Comparison of ENCODE assay signal across 14 cellular contexts in the genomic region with DNA sequence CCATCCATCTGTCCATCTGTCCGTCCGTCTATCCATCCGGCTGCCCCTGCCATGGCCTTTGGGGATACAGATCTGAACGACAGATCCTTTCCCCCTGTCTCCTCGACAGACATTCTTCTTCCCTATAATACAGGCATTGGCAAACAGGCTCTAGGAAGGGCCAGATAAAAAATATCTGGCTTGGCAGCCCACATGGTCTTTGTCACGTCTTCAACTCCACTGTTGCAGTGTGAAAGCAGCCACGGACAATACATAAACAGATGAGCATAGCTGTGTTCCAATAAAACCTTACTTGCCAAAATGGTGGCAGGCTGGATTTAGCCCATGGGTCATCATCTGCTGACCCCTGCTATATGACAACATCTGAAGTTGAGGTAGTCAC.
A peak's percentile ranks its signal among the peaks of the same experiment; 100 is the strongest.
DNase-seq lines count a peak whose midpoint lies in the region; ATAC-seq and TF ChIP-seq lines count a peak whose summit lies in the region.
"Had no signal": no experiment of that assay in that cellular context is flagged by ENCODE, and none has a peak within 500 bp of the region (broad histone marks: within the 10 kb centered on the region; RNA-seq: fewer than 3 reads in every experiment).

No MANE protein-coding gene starts in this region.

- H3K36me3 ChIP-seq in heart right ventricle (no peaks in the 10 kb centered on the region), rectal smooth muscle tissue (ENCODE audit: control insufficient read depth, insufficient read depth, low read length) (no peaks in the 10 kb centered on the region)

- H3K4me1 Mint-ChIP-seq in activated CD4-positive, alpha-beta T cell treated with anti-CD3 and anti-CD28 coated beads for 36 hours: peaks cover 14% of the 10 kb centered on the region
- H3K4me1 Mint-ChIP-seq: activated naive CD4-positive, alpha-beta T cell treated with anti-CD3 and anti-CD28 coated beads, Interleukin-2, amount 10 ng/mL, durations not matched to agents 7 days and 5 days had no signal

- ATAC-seq in heart right ventricle (peak in 1 of 8 donors; percentile 2), GM18868 (IDR thresholded peaks at IDR 0.05; ENCODE audit: unreplicated experiment) (no peak)
- no peak for ATAC-seq in activated CD4-positive, alpha-beta T cell treated with anti-CD3 and anti-CD28 coated beads for 36 hours
- ATAC-seq: esophagus mucosa had no signal

- CTCF ChIA-PET in AG04450 (lab: Charles Lee): interaction anchor here (1.4 kb wide), 1 partner anchor 318 kb away, joined by 3 read pairs; no protein-coding TSS in a partner anchor
- CTCF ChIA-PET in activated CD4-positive, alpha-beta T cell treated with anti-CD3 and anti-CD28 coated beads for 36 hours (lab: Charles Lee): no interaction called here

- intact Hi-C loops in heart right ventricle (cut with DNase I): no loop called here
- intact Hi-C loops in activated CD4-positive, alpha-beta T cell treated with anti-CD3 and anti-CD28 coated beads for 36 hours (cut with DNase I, micrococcal nuclease): no loop called here

- TF ChIP-seq CTCF in AG04450 (IDR thresholded peaks at IDR 0.05; ENCODE audit: low read depth, low read length): no peak
- TF ChIP-seq CTCF in WI38 (IDR thresholded peaks at IDR 0.05; ENCODE audit: low read depth, low read length): no peak
- no peak for TF ChIP-seq CTCF in heart right ventricle (IDR thresholded peaks at IDR 0.05)

- peak overlapping the region; percentile 70 for H3K27ac ChIP-seq in AG04450 (ENCODE audit: low read depth, low read length)
- peak overlapping the region in 9 of 10 donors; percentile 30 to 73 (median 64) for H3K27ac ChIP-seq in heart right ventricle
- peak overlapping the region; percentile 43 for H3K27ac ChIP-seq in rectal smooth muscle tissue (ENCODE audit: low read depth, low read length)

- 28 to 36% methylated on average over 7 of the region's 7 CpGs for WGBS in heart right ventricle, 2 donors

- peaks cover 2% of the 10 kb centered on the region for H3K36me3 Mint-ChIP-seq in activated CD4-positive, alpha-beta T cell treated with anti-CD3 and anti-CD28 coated beads for 36 hours (ENCODE audit: low read depth)
- H3K36me3 Mint-ChIP-seq: activated naive CD4-positive, alpha-beta T cell treated with anti-CD3 and anti-CD28 coated beads, Interleukin-2, amount 10 ng/mL, durations not matched to agents 7 days and 5 days had no signal

- DNase-seq in AG04450 (ENCODE audit: low read depth, low spot score) (no peak), heart right ventricle (no peak), NCI-H146 (lab: John Stamatoyannopoulos, UW) (no peak), HCEC 1CT (no peak)
- DNase-seq in activated CD4-positive, alpha-beta T cell treated with anti-CD3 and anti-CD28 coated beads for 36 hours: no peak
- DNase-seq: activated naive CD4-positive, alpha-beta T cell treated with anti-CD3 and anti-CD28 coated beads, Interleukin-2, amount 10 ng/mL, durations not matched to agents 7 days and 5 days; AML-193; DMS79 treated with DMSO at 0.1 percent for 48 hours; NCI-H526 treated with DMSO at 0.1 percent for 48 hours had no signal

- H3K9ac ChIP-seq in rectal smooth muscle tissue (ENCODE audit: low read length): no peak overlapping the region

- peaks cover 23% of the 10 kb centered on the region for H3K9me3 ChIP-seq in AG04450 (ENCODE audit: control insufficient read depth, insufficient read depth, low read length)
- H3K9me3 ChIP-seq in heart right ventricle: peaks cover 0 to 19% (median 0%) of the 10 kb centered on the region in 11 donors

- H3K4me3 ChIP-seq in AG04450 (ENCODE audit: low read depth, low read length) (peak overlapping the region; percentile 59), WI38 (ENCODE audit: low read depth, low read length) (peak overlapping the region; percentile 54), heart right ventricle (peak overlapping the region in 9 of 10 donors; percentile 23 to 52 (median 41)), rectal smooth muscle tissue (ENCODE audit: low read length) (peak overlapping the region; percentile 54)

- H3K27me3 ChIP-seq in AG04450 (ENCODE audit: control insufficient read depth, insufficient read depth, low read length): no peaks in the 10 kb centered on the region
- no peaks in the 10 kb centered on the region for H3K27me3 ChIP-seq in heart right ventricle
- H3K27me3 ChIP-seq in rectal smooth muscle tissue (ENCODE audit: control insufficient read depth, insufficient read depth, low read length): no peaks in the 10 kb centered on the region

- no peak overlapping the region for H3K27ac Mint-ChIP-seq in activated CD4-positive, alpha-beta T cell treated with anti-CD3 and anti-CD28 coated beads for 36 hours
- H3K27ac Mint-ChIP-seq: activated naive CD4-positive, alpha-beta T cell treated with anti-CD3 and anti-CD28 coated beads, Interleukin-2, amount 10 ng/mL, durations not matched to agents 7 days and 5 days had no signal

- H3K27me3 Mint-ChIP-seq in activated CD4-positive, alpha-beta T cell treated with anti-CD3 and anti-CD28 coated beads for 36 hours: peaks cover 12% of the 10 kb centered on the region

- H3K4me1 ChIP-seq in heart right ventricle (peaks cover 3 to 37% (median 18%) of the 10 kb centered on the region in 9 donors), rectal smooth muscle tissue (ENCODE audit: control insufficient read depth, insufficient read depth, low read length) (no peaks in the 10 kb centered on the region)

- POLR2A ChIA-PET in AG04450 (lab: Yijun Ruan, JAX): interaction anchor here (1.5 kb wide), 1 partner anchor 53 kb away, joined by 7 read pairs; no protein-coding TSS in a partner anchor
- POLR2A ChIA-PET in activated CD4-positive, alpha-beta T cell treated with anti-CD3 and anti-CD28 coated beads for 36 hours (lab: Charles Lee): no interaction called here

- peaks cover 5% of the 10 kb centered on the region for H3K9me3 Mint-ChIP-seq in activated CD4-positive, alpha-beta T cell treated with anti-CD3 and anti-CD28 coated beads for 36 hours (ENCODE audit: low read depth)

- H3K4me3 Mint-ChIP-seq in activated CD4-positive, alpha-beta T cell treated with anti-CD3 and anti-CD28 coated beads for 36 hours: no peak overlapping the region
- H3K4me3 Mint-ChIP-seq: activated naive CD4-positive, alpha-beta T cell treated with anti-CD3 and anti-CD28 coated beads, Interleukin-2, amount 10 ng/mL, durations not matched to agents 7 days and 5 days; neural crest cell had no signal
